16 cellular contexts compared by ENCODE assay signal in the genomic region with DNA sequence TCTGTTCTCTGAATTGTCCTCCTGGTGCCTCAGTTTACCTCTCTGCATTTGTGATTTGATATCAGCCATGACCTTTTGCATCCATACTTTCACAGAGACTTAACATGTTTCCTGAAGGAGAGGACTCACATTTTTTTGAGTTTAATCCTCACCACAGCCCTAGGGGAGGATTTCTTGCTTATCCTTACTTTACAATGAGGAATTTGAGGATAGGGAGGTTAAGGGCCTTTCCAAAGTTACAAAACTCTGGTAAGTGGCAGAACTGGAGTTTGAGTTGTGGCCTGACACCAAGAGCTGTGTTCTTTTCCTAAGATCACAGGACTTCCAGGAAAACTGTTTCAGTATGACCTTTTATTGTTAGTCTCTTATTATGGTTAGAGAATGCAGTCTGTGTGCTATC. TPM values are rescaled to one million over a fixed set of nuclear protein-coding genes. Genes with fewer than 3 reads are reported as not detected.
DNase-seq lines count a peak whose midpoint lies in the region; ATAC-seq and TF ChIP-seq lines count a peak whose summit lies in the region.
"Had no signal": no experiment of that assay in that cellular context is flagged by ENCODE, and none has a peak within 500 bp of the region (broad histone marks: within the 10 kb centered on the region; RNA-seq: fewer than 3 reads in every experiment).

No MANE protein-coding gene starts in this region.

- no peaks in the 10 kb centered on the region for H3K9me3 Mint-ChIP-seq in endothelial cell (ENCODE audit: unreplicated experiment)

- H3K36me3 Mint-ChIP-seq in endothelial cell (ENCODE audit: low read depth, unreplicated experiment) = peaks cover 4% of the 10 kb centered on the region

- H2AFZ ChIP-seq in GM23248 (no peak overlapping the region), smooth muscle cell (ENCODE audit: low read depth) (no peak overlapping the region)

- no peak overlapping the region for H3K4me3 Mint-ChIP-seq in endothelial cell (ENCODE audit: unreplicated experiment)

- H3K4me1 ChIP-seq in GM23248 (ENCODE audit: insufficient read depth) (peaks cover 12% of the 10 kb centered on the region), adipocyte (ENCODE audit: control insufficient read depth, insufficient read depth, low read length) (peaks cover 22% of the 10 kb centered on the region), smooth muscle cell (ENCODE audit: low read depth) (no peaks in the 10 kb centered on the region)
- H3K4me1 ChIP-seq: BLaER1 treated with 17β-estradiol and CSF1 and Interleukin-3, amounts not matched to agents 10 nM and 100 nM had no signal

- H3K9me2 ChIP-seq in GM23248 (ENCODE audit: insufficient read depth) = no peaks in the 10 kb centered on the region

- ATAC-seq in HG02981 (IDR thresholded peaks at IDR 0.05; ENCODE audit: unreplicated experiment) = no peak
- ATAC-seq: HepG2 had no signal

- in situ Hi-C loops in GM23248 (cut with MboI) = no loop called here

- no peaks in the 10 kb centered on the region for H3K4me1 Mint-ChIP-seq in endothelial cell (ENCODE audit: unreplicated experiment)

- H3K9ac ChIP-seq in GM23248 (no peak overlapping the region), adipocyte (ENCODE audit: low read length) (no peak overlapping the region), smooth muscle cell (ENCODE audit: low read depth) (peak overlapping the region; percentile 48)
- H3K9ac ChIP-seq: BLaER1 treated with 17β-estradiol and CSF1 and Interleukin-3, amounts not matched to agents 10 nM and 100 nM had no signal

- H3K27me3 ChIP-seq in GM23248 (replicated peaks; ENCODE audit: insufficient read depth) (no peaks in the 10 kb centered on the region), adipocyte (replicated peaks; ENCODE audit: control insufficient read depth, insufficient read depth, low read length) (no peaks in the 10 kb centered on the region), smooth muscle cell (ENCODE audit: low read depth) (no peaks in the 10 kb centered on the region)
- H3K27me3 ChIP-seq: BLaER1 treated with 17β-estradiol and CSF1 and Interleukin-3, amounts not matched to agents 10 nM and 100 nM had no signal

- H3K27me3 Mint-ChIP-seq in endothelial cell (ENCODE audit: unreplicated experiment) = peaks cover 3% of the 10 kb centered on the region

- H3K27ac ChIP-seq in GM23248 (no peak overlapping the region), smooth muscle cell (ENCODE audit: low read depth) (peak overlapping the region; percentile 80)
- H3K27ac ChIP-seq: BLaER1 treated with 17β-estradiol and CSF1 and Interleukin-3, amounts not matched to agents 10 nM and 100 nM had no signal

- no peak overlapping the region for H3K27ac Mint-ChIP-seq in endothelial cell (ENCODE audit: unreplicated experiment)

- H4K20me1 ChIP-seq in GM23248 (ENCODE audit: insufficient read depth) (no peaks in the 10 kb centered on the region), smooth muscle cell (ENCODE audit: low read depth) (no peaks in the 10 kb centered on the region)
- H4K20me1 ChIP-seq: BLaER1 treated with 17β-estradiol and CSF1 and Interleukin-3, amounts not matched to agents 10 nM and 100 nM had no signal

- H3K4me3 ChIP-seq in GM23248 (no peak overlapping the region), adipocyte (ENCODE audit: low read length) (no peak overlapping the region), fibroblast of pulmonary artery (replicated peaks; ENCODE audit: low read depth, low read length) (no peak overlapping the region), smooth muscle cell (no peak overlapping the region)
- H3K4me3 ChIP-seq: BLaER1 treated with 17β-estradiol and CSF1 and Interleukin-3, amounts not matched to agents 10 nM and 100 nM had no signal

- H3F3A ChIP-seq in GM23248 (ENCODE audit: insufficient read depth) (no peaks in the 10 kb centered on the region), smooth muscle cell (ENCODE audit: low read depth) (no peaks in the 10 kb centered on the region)

- H3K36me3 ChIP-seq in GM23248 (ENCODE audit: low read depth) (no peaks in the 10 kb centered on the region), adipocyte (ENCODE audit: control insufficient read depth, insufficient read depth, low read length, severe bottlenecking) (no peaks in the 10 kb centered on the region), smooth muscle cell (ENCODE audit: low read depth) (no peaks in the 10 kb centered on the region)

- DNase-seq in GM23248 = peak; percentile 39
- peak; percentile 51 for DNase-seq in adipocyte (ENCODE audit: low read depth)
- DNase-seq in fibroblast of pulmonary artery (ENCODE audit: low read depth) = peak; percentile 72
- DNase-seq in smooth muscle cell (lab: John Stamatoyannopoulos, UW; ENCODE audit: unreplicated experiment) = no peak
- no peak for DNase-seq in endothelial cell (ENCODE audit: low spot score)
- DNase-seq in ureter (ENCODE audit: low spot score) = no peak
- DNase-seq: DMS 273 treated with DMSO at 0.1 percent for 48 hours, GOT3, MM.1S, NCI-H1105, NCI-H187, NCI-H446 had no signal

- H3K9me3 ChIP-seq in GM23248 (ENCODE audit: low read depth) = no peaks in the 10 kb centered on the region
- no peaks in the 10 kb centered on the region for H3K9me3 ChIP-seq in adipocyte (ENCODE audit: control insufficient read depth, low read length)
- no peaks in the 10 kb centered on the region for H3K9me3 ChIP-seq in smooth muscle cell (replicated peaks; ENCODE audit: low read depth)

- H3K4me2 ChIP-seq in GM23248 (ENCODE audit: unreplicated experiment) = no peak overlapping the region
- H3K4me2 ChIP-seq in smooth muscle cell = peak overlapping the region; percentile 46
- H3K4me2 ChIP-seq: BLaER1 treated with 17β-estradiol and CSF1 and Interleukin-3, amounts not matched to agents 10 nM and 100 nM had no signal

- H3K79me2 ChIP-seq in GM23248 (ENCODE audit: insufficient read depth) = no peaks in the 10 kb centered on the region
- no peaks in the 10 kb centered on the region for H3K79me2 ChIP-seq in smooth muscle cell (ENCODE audit: low read depth)

- TF ChIP-seq CTCF in fibroblast of pulmonary artery (IDR thresholded peaks at IDR 0.05; ENCODE audit: low read length, missing control alignments) (no peak), smooth muscle cell (IDR thresholded peaks at IDR 0.05; ENCODE audit: borderline replicate concordance, insufficient read depth, poor library complexity, severe bottlenecking) (no peak), endothelial cell (IDR thresholded peaks at IDR 0.05; ENCODE audit: unreplicated experiment) (no peak)

RNA-seq across cellular contexts. Expression of a gene that starts 34.2 kb away (rescaled TPM):
- not detected in 2 replicates for total RNA-seq in GM23248 (2014; rRNA removed; shearing (Covaris generic))
- polyA plus RNA-seq in GM23248 (2016; fragmentation: Nextera tagmentation; extraction: Ambion mirVana) = 0.14 and 0.23 TPM in 2 replicates
- 0.22 and 0.54 TPM in 2 replicates for total RNA-seq in smooth muscle cell
- polyA plus RNA-seq in smooth muscle cell = 1.3 TPM in 1 of 2 replicates, not detected in the other
- total RNA-seq in endothelial cell (ENCODE audit: unreplicated experiment) = 1.9 TPM
- total RNA-seq in ureter = 0.36 TPM
- total RNA-seq: G401, HepG2 had no signal
- polyA plus RNA-seq: HepG2 had no signal

Comparison
In these comparisons a context has a peak if more than half of its experiments do, and no peak if none do; other contexts are left out.
1. DNase-seq: peak in GM23248 (single experiment), adipocyte (single experiment) and fibroblast of pulmonary artery (single experiment); none in smooth muscle cell (single experiment), endothelial cell (single experiment) and ureter (single experiment).